ENCODE assay signal across 8 cellular contexts in the genomic region with DNA sequence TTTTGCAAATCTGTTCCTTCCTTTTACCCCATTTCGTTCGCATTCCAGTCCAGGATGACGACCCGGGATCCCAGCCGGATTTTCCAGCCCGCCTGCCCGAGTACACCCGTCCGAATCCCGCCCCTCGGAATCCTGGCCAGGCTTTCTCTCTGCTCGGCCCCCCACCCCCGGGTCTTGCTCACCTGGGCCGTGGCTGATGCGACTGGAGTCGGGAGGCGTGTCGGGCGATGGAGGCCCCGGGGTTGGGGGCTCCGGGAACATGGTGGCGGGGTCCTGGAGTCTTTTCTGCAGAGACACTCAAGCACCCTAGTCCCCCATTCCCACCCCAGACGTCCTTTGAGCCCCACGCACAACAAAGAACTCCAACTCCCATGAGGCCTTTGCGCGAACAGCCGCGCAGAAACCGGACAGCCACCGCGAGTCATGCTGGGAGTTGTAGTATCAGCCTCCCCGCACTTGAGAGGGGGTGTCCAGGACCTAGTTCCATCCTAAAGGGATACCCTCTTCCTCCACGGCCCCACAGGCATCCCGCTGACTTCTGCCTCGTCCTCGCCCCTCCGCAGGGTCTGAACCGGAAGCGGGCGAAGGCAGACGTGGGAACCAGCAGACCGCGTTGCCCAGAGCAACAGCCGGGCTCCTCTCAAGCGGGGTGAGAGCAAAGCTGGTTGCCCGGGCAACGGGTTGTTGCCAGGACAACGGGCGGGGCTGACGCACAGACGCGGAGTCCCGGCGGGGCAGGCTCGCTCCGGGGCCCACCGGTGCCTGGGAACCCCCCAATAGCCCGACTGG. TPM values are rescaled to one million over a fixed set of nuclear protein-coding genes. Genes with fewer than 3 reads are reported as not detected.
DNase-seq lines count a peak whose midpoint lies in the region; ATAC-seq lines count a peak whose summit lies in the region.

No MANE protein-coding gene starts in this region.

- no peaks in the 10 kb centered on the region for H3K36me3 Mint-ChIP-seq in memory B cell

- ATAC-seq in Right ventricle myocardium superior (ENCODE audit: poor library complexity) (peak; percentile 79), HG03175 (IDR thresholded peaks at IDR 0.05; ENCODE audit: unreplicated experiment) (peak; percentile 75), memory B cell (ENCODE audit: low read depth) (peak; percentile 87)

- no peaks in the 10 kb centered on the region for H3K9me3 Mint-ChIP-seq in memory B cell

- peak overlapping the region; percentile 87 for H3K4me3 Mint-ChIP-seq in memory B cell

- DNase-seq in Right ventricle myocardium superior (peak; percentile 76), cardiac septum (ENCODE audit: low spot score) (no peak), NCI-H524 (lab: John Stamatoyannopoulos, UW) (peak; percentile 93 to 95), dermis blood vessel endothelial cell (peak; percentile 67), memory B cell (ENCODE audit: low spot score in 2 of 2) (peak; percentile 96 to 99)
- DNase-seq in activated CD4-positive, alpha-beta T cell treated with anti-CD3 and anti-CD28 coated beads, Interleukin-2, amount 50 U/mL, for 48 hours, result peak; percentile 83 to 86
- DNase-seq in stimulated activated CD8-positive, alpha-beta memory T cell treated with anti-CD3 and anti-CD28 coated beads, Interleukin-12 subunit alpha, Interleukin-12 subunit beta, amount 100 ng/mL, for 4 hours (ENCODE audit: low read depth), result peak; percentile 86

- H3K4me1 Mint-ChIP-seq in memory B cell, result peaks cover 16% of the 10 kb centered on the region

- H3K27ac Mint-ChIP-seq in memory B cell, result peak overlapping the region; percentile 98

- H3K27me3 Mint-ChIP-seq in memory B cell, result peaks cover 44% of the 10 kb centered on the region

- intact Hi-C loops in Right ventricle myocardium superior (cut with DNase I) (no loop called here), cardiac septum (cut with DNase I) (no loop called here)

RNA-seq across cellular contexts. Expression of gene SYT5, which starts 1.1 kb away (rescaled TPM):
- total RNA-seq in Right ventricle myocardium superior (not detected), cardiac septum (0.30 TPM), dermis blood vessel endothelial cell (not detected in 2 replicates)

RNA-seq across cellular contexts. Expression of gene DNAAF3, which starts 12.6 kb away (rescaled TPM):
- 0.59 TPM for total RNA-seq in Right ventricle myocardium superior
- total RNA-seq in cardiac septum, result 3.4 TPM
- total RNA-seq in dermis blood vessel endothelial cell, result 0.34 and 0.42 TPM in 2 replicates

RNA-seq across cellular contexts. Expression of gene TNNI3, which starts 21.4 kb away (rescaled TPM):
- 4,564 TPM for total RNA-seq in Right ventricle myocardium superior
- total RNA-seq in cardiac septum, result 7,865 TPM
- total RNA-seq in dermis blood vessel endothelial cell, result not detected in 2 replicates

RNA-seq across cellular contexts. Expression of gene TNNT1, which starts 30.0 kb away (rescaled TPM):
- 54.1 TPM for total RNA-seq in Right ventricle myocardium superior
- total RNA-seq in cardiac septum, result 187 TPM
- total RNA-seq in dermis blood vessel endothelial cell, result 0.60 and 1.7 TPM in 2 replicates

RNA-seq across cellular contexts. Expression of gene PTPRH, which starts 30.3 kb away (rescaled TPM):
- total RNA-seq in Right ventricle myocardium superior (0.54 TPM), cardiac septum (3.7 TPM), dermis blood vessel endothelial cell (0.17 and 0.19 TPM in 2 replicates)

Comparison
In these comparisons a context has a peak if more than half of its experiments do, and no peak if none do; other contexts are left out.
1. RNA of gene TNNI3, which starts 21.4 kb away (total RNA-seq): 7,865 TPM in cardiac septum (single experiment) and 4,564 TPM in Right ventricle myocardium superior (single experiment); not detected in dermis blood vessel endothelial cell; every median in the first group is over 1,000 times any median in the second.
2. Peak in every context shown above with its lines, with median percentiles within 50 percentile points of each other: ATAC-seq.